8 cellular contexts compared by ENCODE assay signal in genomic region chr19:49570138-49570856, GRCh38. TPM values are rescaled to one million over a fixed set of nuclear protein-coding genes. Genes with fewer than 3 reads are reported as not detected.
DNase-seq lines count a peak whose midpoint lies in the region; ATAC-seq and TF ChIP-seq lines count a peak whose summit lies in the region.

No MANE protein-coding gene starts in this region.

- no peak overlapping the region for H2BK12ac ChIP-seq in H9 (ENCODE audit: insufficient read length, low read depth, low read length)

- peaks cover 16% of the 10 kb centered on the region for H3K36me3 ChIP-seq in CD4-positive, CD25-positive, alpha-beta regulatory T cell (ENCODE audit: control insufficient read depth, insufficient read depth, low read length)
- peaks cover 0 to under 1% (median 0%) of the 10 kb centered on the region in 4 donors for H3K36me3 ChIP-seq in right lobe of liver
- H3K36me3 ChIP-seq in suprapubic skin = peaks cover 6% of the 10 kb centered on the region

- H2AFZ ChIP-seq in H9 (ENCODE audit: low read length) = no peak overlapping the region

- no peak overlapping the region for H2BK15ac ChIP-seq in H9 (ENCODE audit: low read depth, low read length)

- H3K14ac ChIP-seq in H9 (ENCODE audit: insufficient read depth, low read length) = no peak overlapping the region

- intact Hi-C loops in right lobe of liver (cut with DNase I) = loop anchor here in 1 of 2 donors (10.0 kb wide), 1 partner anchor 115 kb away; the partner anchor contains the start of gene ADM5

- H3K23me2 ChIP-seq in H9 (ENCODE audit: insufficient read length, low read depth, low read length, poor library complexity, severe bottlenecking) = no peaks in the 10 kb centered on the region

- no peak overlapping the region for H2BK5ac ChIP-seq in H9 (ENCODE audit: insufficient read length, low read length)

- H2AK5ac ChIP-seq in H9 (ENCODE audit: insufficient read length, low read length) = no peak overlapping the region

- H3K27me3 Mint-ChIP-seq in CD4-positive, CD25-positive, alpha-beta regulatory T cell = no peaks in the 10 kb centered on the region
- no peaks in the 10 kb centered on the region for H3K27me3 Mint-ChIP-seq in H9 (ENCODE audit: low read depth)

- no peak overlapping the region for H3K9ac ChIP-seq in H9 (ENCODE audit: extremely low read depth, insufficient read length, low read length)

- no peak overlapping the region for H4K91ac ChIP-seq in H9 (ENCODE audit: insufficient read length, low read depth, low read length)

- peaks cover 4% of the 10 kb centered on the region; the same call in 1 of the 2 replicates for H3K79me2 ChIP-seq in H9 (ENCODE audit: insufficient read depth, low read length)

- no peak for TF ChIP-seq EP300 in suprapubic skin (IDR thresholded peaks at IDR 0.05)

- no peaks in the 10 kb centered on the region for H3K9me3 Mint-ChIP-seq in CD4-positive, CD25-positive, alpha-beta regulatory T cell
- H3K9me3 Mint-ChIP-seq in H9 = no peaks in the 10 kb centered on the region

- peaks cover 12% of the 10 kb centered on the region for H3K36me3 Mint-ChIP-seq in CD4-positive, CD25-positive, alpha-beta regulatory T cell
- peaks cover 1 to 19% (median 7%) of the 10 kb centered on the region in 3 experiments; a peak in 6 of 7 replicates for H3K36me3 Mint-ChIP-seq in H9 (ENCODE audit: insufficient read depth in 1 of 3, low read depth in 3 of 3)

- no peaks in the 10 kb centered on the region for H3K27me3 ChIP-seq in CD4-positive, CD25-positive, alpha-beta regulatory T cell (ENCODE audit: control insufficient read depth, insufficient read depth, low read length)
- no peaks in the 10 kb centered on the region for H3K27me3 ChIP-seq in H9 (ENCODE audit: insufficient read depth, low read length)
- H3K27me3 ChIP-seq in right lobe of liver = no peaks in the 10 kb centered on the region
- no peaks in the 10 kb centered on the region for H3K27me3 ChIP-seq in suprapubic skin

- no peak overlapping the region for H2BK20ac ChIP-seq in H9 (ENCODE audit: low read depth, low read length, poor library complexity, severe bottlenecking)

- H4K8ac ChIP-seq in H9 (replicated peaks; ENCODE audit: insufficient read length, low read depth, low read length) = no peak overlapping the region

- H3K4me1 Mint-ChIP-seq in CD4-positive, CD25-positive, alpha-beta regulatory T cell = peaks cover 22 to 68% (median 44%) of the 10 kb centered on the region in 4 donors
- peaks cover 11 to 15% of the 10 kb centered on the region in 2 experiments for H3K4me1 Mint-ChIP-seq in H9

- H3K79me1 ChIP-seq in H9 (ENCODE audit: insufficient read depth, low read depth, low read length, poor library complexity, severe bottlenecking) = no peaks in the 10 kb centered on the region

- peak overlapping the region; percentile 81 for H3K27ac ChIP-seq in CD4-positive, CD25-positive, alpha-beta regulatory T cell (ENCODE audit: insufficient read depth, low read length, poor library complexity, severe bottlenecking)
- H3K27ac ChIP-seq in H9 (ENCODE audit: insufficient read length, low read depth, low read length) (no peak overlapping the region), VCaP (no peak overlapping the region), right lobe of liver (no peak overlapping the region), suprapubic skin (no peak overlapping the region)

- peak; percentile 100 for TF ChIP-seq CTCF in H9 (conservative IDR thresholded peaks at IDR 0.05)
- peak; percentile 99 for TF ChIP-seq CTCF in VCaP (conservative IDR thresholded peaks at IDR 0.05)
- TF ChIP-seq CTCF in right lobe of liver (IDR thresholded peaks at IDR 0.05) = peak; percentile 97 to 99 (median 98)
- peak; percentile 98 to 99 for TF ChIP-seq CTCF in suprapubic skin (IDR thresholded peaks at IDR 0.05)

- peak overlapping the region; percentile 74 to 86 (median 76) for H3K4me3 Mint-ChIP-seq in CD4-positive, CD25-positive, alpha-beta regulatory T cell
- H3K4me3 Mint-ChIP-seq in H9 = peak overlapping the region in 1 of 2 experiments; percentile 29; a peak in 1 of 5 replicates

- no peaks in the 10 kb centered on the region for H4K20me1 ChIP-seq in H9 (ENCODE audit: control insufficient read depth, insufficient read depth, insufficient read length)

- no peak overlapping the region for H2BK120ac ChIP-seq in H9 (ENCODE audit: low read depth, low read length, poor library complexity, severe bottlenecking)

- no CpG with 5 or more reads among the region's 14 CpGs for WGBS in H9 (ENCODE audit: extremely low coverage, insufficient read length, low lambda C conversion rate)
- 9% methylated on average over 12 of the region's 14 CpGs for WGBS in right lobe of liver (ENCODE audit: insufficient coverage, low coverage, low lambda C conversion rate, missing lambda C conversion rate)
- 31% methylated on average over 14 of the region's 14 CpGs for WGBS in suprapubic skin

- peak; percentile 54 to 57 for ATAC-seq in CD4-positive, CD25-positive, alpha-beta regulatory T cell (ENCODE audit: low read depth in 2 of 2)
- ATAC-seq in right lobe of liver (peak; percentile 85 to 94 (median 90)), HG03095 (IDR thresholded peaks at IDR 0.05; ENCODE audit: unreplicated experiment) (no peak)

- no peak overlapping the region for H3K56ac ChIP-seq in H9 (ENCODE audit: insufficient read length, low read depth, low read length)

- no peak overlapping the region for H3K23ac ChIP-seq in H9 (ENCODE audit: insufficient read length, low read depth, low read length)

- no peak overlapping the region for H4K5ac ChIP-seq in H9 (ENCODE audit: insufficient read length, low read depth, low read length)

- DNase-seq in CD4-positive, CD25-positive, alpha-beta regulatory T cell = peak; percentile 68 to 92 (median 86)
- DNase-seq in H9 (peak; percentile 73), NCI-H345 treated with DMSO at 0.1 percent for 48 hours (lab: John Stamatoyannopoulos, UW; ENCODE audit: unreplicated experiment) (peak; percentile 53), dermis microvascular lymphatic vessel endothelial cell (ENCODE audit: low read depth in 2 of 2) (peak; percentile 84 to 90), right lobe of liver (peak in 1 of 3 donors; percentile 57), suprapubic skin (ENCODE audit: low spot score in 2 of 2) (no peak)

- no peak for TF ChIP-seq POLR2A in right lobe of liver (IDR thresholded peaks at IDR 0.05)
- TF ChIP-seq POLR2A in suprapubic skin (IDR thresholded peaks at IDR 0.05) = no peak

- peak overlapping the region; percentile 37 for H3K4me3 ChIP-seq in CD4-positive, CD25-positive, alpha-beta regulatory T cell (ENCODE audit: low read depth, low read length)
- H3K4me3 ChIP-seq in right lobe of liver (no peak overlapping the region), suprapubic skin (no peak overlapping the region)

- H3K4ac ChIP-seq in H9 (ENCODE audit: low read depth, low read length) = no peak overlapping the region

- H3K27ac Mint-ChIP-seq in CD4-positive, CD25-positive, alpha-beta regulatory T cell = peak overlapping the region; percentile 90 to 95 (median 92)
- H3K27ac Mint-ChIP-seq in H9 = peak overlapping the region; percentile 57 to 91 (median 86); a peak in 6 of 7 replicates

- no peak overlapping the region for H3T11ph ChIP-seq in H9 (ENCODE audit: low read length)

- peaks cover 59% of the 10 kb centered on the region for H3K4me1 ChIP-seq in CD4-positive, CD25-positive, alpha-beta regulatory T cell (ENCODE audit: control insufficient read depth, insufficient read depth, low read length, poor library complexity, severe bottlenecking)
- H3K4me1 ChIP-seq in H9 (ENCODE audit: insufficient read depth, low read length) (no peaks in the 10 kb centered on the region), right lobe of liver (peaks cover 0 to 13% (median 5%) of the 10 kb centered on the region in 4 donors), suprapubic skin (peaks cover 33% of the 10 kb centered on the region)

- no peaks in the 10 kb centered on the region for H3K9me3 ChIP-seq in CD4-positive, CD25-positive, alpha-beta regulatory T cell (ENCODE audit: control insufficient read depth in 2 of 2, low read length in 2 of 2)
- no peaks in the 10 kb centered on the region for H3K9me3 ChIP-seq in H9 (ENCODE audit: control insufficient read depth, low read depth, low read length)
- H3K9me3 ChIP-seq in right lobe of liver = no peaks in the 10 kb centered on the region
- H3K9me3 ChIP-seq in suprapubic skin = no peaks in the 10 kb centered on the region

- no peak overlapping the region for H3K4me2 ChIP-seq in H9 (ENCODE audit: insufficient read depth, insufficient read length, low read length)

- H3K18ac ChIP-seq in H9 (ENCODE audit: insufficient read length, low read depth, low read length) = no peak overlapping the region

RNA-seq across cellular contexts. Expression of gene NOSIP, which starts 10.1 kb away (rescaled TPM):
- 124 TPM for total RNA-seq in CD4-positive, CD25-positive, alpha-beta regulatory T cell
- 100 to 1,000 TPM; 262 to 385 (median 285) TPM for polyA plus RNA-seq in CD4-positive, CD25-positive, alpha-beta regulatory T cell
- total RNA-seq in H9 (2021) (75.1 and 78.4 TPM in 2 replicates), dermis microvascular lymphatic vessel endothelial cell (109 and 127 TPM in 2 replicates), right lobe of liver (10 to 100 TPM; 16.2 to 31.9 (median 23.2) TPM), suprapubic skin (10 to 100 TPM; 42.5 to 85.6 (median 68.9) TPM)

RNA-seq across cellular contexts. Expression of gene PRRG2, which starts 10.8 kb away (rescaled TPM):
- total RNA-seq in CD4-positive, CD25-positive, alpha-beta regulatory T cell = 0.84 TPM
- not detected for polyA plus RNA-seq in CD4-positive, CD25-positive, alpha-beta regulatory T cell
- total RNA-seq in H9 (2021) = 3.3 and 3.5 TPM in 2 replicates
- 2.4 and 7.1 TPM in 2 replicates for total RNA-seq in dermis microvascular lymphatic vessel endothelial cell
- 1 to 10 TPM; 2.5 to 5.9 (median 3.1) TPM for total RNA-seq in right lobe of liver
- 10 to 100 TPM; 13.8 to 21.2 (median 16.7) TPM for total RNA-seq in suprapubic skin

RNA-seq across cellular contexts. Expression of gene PRR12, which starts 20.7 kb away (rescaled TPM):
- 50.2 TPM for total RNA-seq in CD4-positive, CD25-positive, alpha-beta regulatory T cell
- under 1 TPM; 0.05 to 0.18 (median 0.16) TPM for polyA plus RNA-seq in CD4-positive, CD25-positive, alpha-beta regulatory T cell
- total RNA-seq in H9 (2021) (64.2 and 65.9 TPM in 2 replicates), dermis microvascular lymphatic vessel endothelial cell (1.0 and 2.9 TPM in 2 replicates), right lobe of liver (1 to 10 TPM; 4.0 to 8.5 (median 5.5) TPM), suprapubic skin (10 to 100 TPM; 24.6 to 50.3 (median 38.9) TPM)

RNA-seq across cellular contexts. Expression of gene RCN3, which starts 42.5 kb away (rescaled TPM):
- 3.6 TPM for total RNA-seq in CD4-positive, CD25-positive, alpha-beta regulatory T cell
- 1 to 10 TPM; 1.5 to 5.5 (median 2.5) TPM for polyA plus RNA-seq in CD4-positive, CD25-positive, alpha-beta regulatory T cell
- total RNA-seq in H9 (2021) = 14.5 and 15.0 TPM in 2 replicates
- 11.7 and 13.4 TPM in 2 replicates for total RNA-seq in dermis microvascular lymphatic vessel endothelial cell
- total RNA-seq in right lobe of liver = 10 to 100 TPM in 3 of 6 experiments, 1 to 10 TPM in 3; 5.3 to 18.0 (median 10.9) TPM
- total RNA-seq in suprapubic skin = 10 to 100 TPM in 2 of 4 donors, 1 to 10 TPM in 2; 4.9 to 18.8 (median 9.0) TPM

RNA-seq across cellular contexts. Expression of gene FCGRT, which starts 57.8 kb away (rescaled TPM):
- 23.3 TPM for total RNA-seq in CD4-positive, CD25-positive, alpha-beta regulatory T cell
- 10 to 100 TPM; 43.0 to 63.0 (median 49.8) TPM for polyA plus RNA-seq in CD4-positive, CD25-positive, alpha-beta regulatory T cell
- total RNA-seq in H9 (2021) (41.1 and 45.4 TPM in 2 replicates), dermis microvascular lymphatic vessel endothelial cell (51.9 and 184 TPM in 2 replicates), right lobe of liver (100 to 1,000 TPM; 123 to 335 (median 245) TPM), suprapubic skin (100 to 1,000 TPM in 3 of 4 donors, 10 to 100 TPM in 1; 96.2 to 136 (median 112) TPM)

Comparison
In these comparisons a context has a peak if more than half of its experiments do, and no peak if none do; other contexts are left out.
1. DNase-seq: peak in CD4-positive, CD25-positive, alpha-beta regulatory T cell (3 of 3), H9 (single experiment), NCI-H345 treated with DMSO at 0.1 percent for 48 hours (single experiment) and dermis microvascular lymphatic vessel endothelial cell (2 of 2); none in suprapubic skin (0 of 2).
2. Peak in every context shown above with its lines, with median percentiles within 50 percentile points of each other: CTCF ChIP-seq.